28 cellular contexts compared by ENCODE assay signal in genomic region chr6:116430860-116431259, GRCh38. TPM values are rescaled to one million over a fixed set of nuclear protein-coding genes. Genes with fewer than 3 reads are reported as not detected.
"Had no signal": no experiment of that assay in that cellular context is flagged by ENCODE, and none has a peak within 500 bp of the region (broad histone marks: within the 10 kb centered on the region; RNA-seq: fewer than 3 reads in every experiment).

No MANE protein-coding gene starts in this region.

- DNase-seq: activated B cell treated with CpG ODN at 0.5 μM for 24 hours; activated CD4-positive, alpha-beta T cell treated with anti-CD3 and anti-CD28 coated beads for 1 hour; activated CD4-positive, alpha-beta T cell treated with anti-CD3 and anti-CD28 coated beads, Interleukin-2, amount 10 ng/mL, durations not matched to agents 24 days and 14 days; activated CD4-positive, alpha-beta T cell treated with anti-CD3 and anti-CD28 coated beads, Interleukin-2, amount 50 U/mL, for 48 hours; activated CD8-positive, alpha-beta memory T cell treated with anti-CD3 and anti-CD28 coated beads, Interleukin-2, amount 10 ng/mL, durations not matched to agents 7 days and 5 days; activated effector memory CD4-positive, alpha-beta T cell treated with Interleukin-2 at 50 U/mL for 16 hours; activated naive CD4-positive, alpha-beta T cell; activated naive CD8-positive, alpha-beta T cell treated with anti-CD3 and anti-CD28 coated beads, Interleukin-2, amount 50 U/mL, for 24 hours; activated T-cell treated with anti-CD3 and anti-CD28 coated beads, Interleukin-2, amount 50 U/mL, for 24 hours; amniotic stem cell; MG63; MV-4-11; NCI-H1092 treated with DMSO at 0.1 percent for 48 hours; NCI-H1417 treated with DMSO at 0.1 percent for 48 hours; NCI-H1694; NCI-H2029 treated with DMSO at 0.1 percent for 48 hours; NCI-H510A treated with DMSO at 0.1 percent for 48 hours; NCI-H69; NK-92 treated with Interleukin-12 subunit alpha and Interleukin-12 subunit beta, amount 100 ng/mL, for 24 hours; OCI-M1; Peyer's patch; Right ventricle myocardium superior; SJCRH30; SK-N-SH; SW 1271 had no signal

- H3K4me1 ChIP-seq: ascending aorta, Peyer's patch had no signal

- H3K4me3 ChIP-seq: ascending aorta, cardiac muscle cell, MG63, Peyer's patch, SJCRH30 had no signal

- H3K36me3 ChIP-seq: MG63 had no signal

- H3K9ac ChIP-seq: SK-N-SH had no signal

- H3K27ac ChIP-seq: ascending aorta, cardiac muscle cell, Peyer's patch, RWPE1, SJCRH30 had no signal

- H3K27me3 ChIP-seq: ascending aorta, cardiac muscle cell, MG63, Peyer's patch, SJCRH30 had no signal

- ATAC-seq: activated CD8-positive, alpha-beta memory T cell treated with anti-CD3 and anti-CD28 coated beads, Interleukin-2, amount 10 ng/mL, durations not matched to agents 7 days and 5 days; activated naive CD8-positive, alpha-beta T cell treated with anti-CD3 and anti-CD28 coated beads, Interleukin-2, amount 50 U/mL, for 24 hours had no signal

- H3K9me3 ChIP-seq: ascending aorta, MG63, Peyer's patch, SJCRH30, SK-N-SH had no signal

- H3K4me2 ChIP-seq: SK-N-SH had no signal

RNA-seq across cellular contexts. Expression of gene CALHM6, which starts 30.3 kb away (rescaled TPM):
- total RNA-seq: ascending aorta, cardiac muscle cell, SJCRH30 had no signal
